Comparison of ENCODE assay signal across 11 cellular contexts in genomic region chr15:78050441-78050809, GRCh38. TPM values are rescaled to one million over a fixed set of nuclear protein-coding genes. Genes with fewer than 3 reads are reported as not detected.
A peak's percentile ranks its signal among the peaks of the same experiment; 100 is the strongest.
DNase-seq lines count a peak whose midpoint lies in the region; ATAC-seq and TF ChIP-seq lines count a peak whose summit lies in the region.
"Had no signal": no experiment of that assay in that cellular context is flagged by ENCODE, and none has a peak within 500 bp of the region (broad histone marks: within the 10 kb centered on the region; RNA-seq: fewer than 3 reads in every experiment).

No MANE protein-coding gene starts in this region.

- peak overlapping the region; percentile 94 for H3K27ac Mint-ChIP-seq in activated T-cell treated with anti-CD3 and anti-CD28 coated beads, Interleukin-2, amount 50 U/mL, for 24 hours
- peak overlapping the region in 1 of 2 donors; percentile 78 for H3K27ac Mint-ChIP-seq in stimulated activated naive CD8-positive, alpha-beta T cell treated with anti-CD3 and anti-CD28 coated beads, Interleukin-15, amount 100 ng/mL, for 72 hours
- H3K27ac Mint-ChIP-seq: type B pancreatic cell had no signal

- H3K9me3 Mint-ChIP-seq in activated T-cell treated with anti-CD3 and anti-CD28 coated beads, Interleukin-2, amount 50 U/mL, for 24 hours, result no peaks in the 10 kb centered on the region
- no peaks in the 10 kb centered on the region for H3K9me3 Mint-ChIP-seq in stimulated activated naive CD8-positive, alpha-beta T cell treated with anti-CD3 and anti-CD28 coated beads, Interleukin-15, amount 100 ng/mL, for 72 hours
- H3K9me3 Mint-ChIP-seq: H9, type B pancreatic cell had no signal

- peak overlapping the region in 2 of 4 donors; percentile 21 to 54 for H3K27ac ChIP-seq in gastroesophageal sphincter
- H3K27ac ChIP-seq: right lobe of liver had no signal

- H3K4me1 ChIP-seq in gastroesophageal sphincter, result peaks cover 0 to 87% (median 51%) of the 10 kb centered on the region in 3 donors

- WGBS in gastroesophageal sphincter (ENCODE audit: low coverage in 1 of 2), 2 donors, result 43 to 54% methylated on average over 1 of the region's 1 CpG

- H3K36me3 ChIP-seq in gastroesophageal sphincter, result peaks cover 0 to 21% of the 10 kb centered on the region in 2 donors
- H3K36me3 ChIP-seq: right lobe of liver had no signal

- peaks cover 99% of the 10 kb centered on the region for H3K4me1 Mint-ChIP-seq in activated T-cell treated with anti-CD3 and anti-CD28 coated beads, Interleukin-2, amount 50 U/mL, for 24 hours (ENCODE audit: low read depth)
- H3K4me1 Mint-ChIP-seq in stimulated activated naive CD8-positive, alpha-beta T cell treated with anti-CD3 and anti-CD28 coated beads, Interleukin-15, amount 100 ng/mL, for 72 hours, result peaks cover 93% of the 10 kb centered on the region

- DNase-seq in activated T-cell treated with anti-CD3 and anti-CD28 coated beads, Interleukin-2, amount 50 U/mL, for 24 hours, result no peak
- no peak for DNase-seq in activated T-cell treated with anti-CD3 and anti-CD28 coated beads, Interleukin-2, amount 50 U/mL, for 1 hour
- DNase-seq in amniotic epithelial cell (ENCODE audit: low read depth) (peak; percentile 54), DMS79 treated with DMSO at 0.1 percent for 48 hours (lab: John Stamatoyannopoulos, UW) (no peak), COLO829 (ENCODE audit: low spot score) (no peak)
- no peak for DNase-seq in stimulated activated naive CD8-positive, alpha-beta T cell treated with anti-CD3 and anti-CD28 coated beads, Interleukin-15, amount 100 ng/mL, for 72 hours
- DNase-seq: H9, right lobe of liver had no signal

- ATAC-seq in HG03139 (IDR thresholded peaks at IDR 0.05; ENCODE audit: unreplicated experiment), result peak; percentile 24
- peak; percentile 11 for ATAC-seq in stimulated activated naive CD8-positive, alpha-beta T cell treated with anti-CD3 and anti-CD28 coated beads, Interleukin-15, amount 100 ng/mL, for 72 hours
- ATAC-seq in gastroesophageal sphincter, result no peak

- TF ChIP-seq CTCF in gastroesophageal sphincter (IDR thresholded peaks at IDR 0.05), result no peak

- H3K27me3 ChIP-seq in gastroesophageal sphincter, result no peaks in the 10 kb centered on the region
- H3K27me3 ChIP-seq: right lobe of liver had no signal

- peak overlapping the region; percentile 60 for H3K4me3 Mint-ChIP-seq in activated T-cell treated with anti-CD3 and anti-CD28 coated beads, Interleukin-2, amount 50 U/mL, for 24 hours
- H3K4me3 Mint-ChIP-seq in stimulated activated naive CD8-positive, alpha-beta T cell treated with anti-CD3 and anti-CD28 coated beads, Interleukin-15, amount 100 ng/mL, for 72 hours, result peak overlapping the region; percentile 71 to 88
- H3K4me3 Mint-ChIP-seq: H9, type B pancreatic cell had no signal

- H3K4me3 ChIP-seq in gastroesophageal sphincter, result no peak overlapping the region
- H3K4me3 ChIP-seq: right lobe of liver had no signal

- H3K27me3 Mint-ChIP-seq in activated T-cell treated with anti-CD3 and anti-CD28 coated beads, Interleukin-2, amount 50 U/mL, for 24 hours, result no peaks in the 10 kb centered on the region
- no peaks in the 10 kb centered on the region for H3K27me3 Mint-ChIP-seq in stimulated activated naive CD8-positive, alpha-beta T cell treated with anti-CD3 and anti-CD28 coated beads, Interleukin-15, amount 100 ng/mL, for 72 hours
- H3K27me3 Mint-ChIP-seq: type B pancreatic cell had no signal

- H3K9me3 ChIP-seq in gastroesophageal sphincter, result no peaks in the 10 kb centered on the region
- H3K9me3 ChIP-seq: right lobe of liver had no signal

- no peak for TF ChIP-seq POLR2A in gastroesophageal sphincter (IDR thresholded peaks at IDR 0.05)

- H3K36me3 Mint-ChIP-seq in activated T-cell treated with anti-CD3 and anti-CD28 coated beads, Interleukin-2, amount 50 U/mL, for 24 hours (ENCODE audit: low read depth), result peaks cover 59% of the 10 kb centered on the region

- no peak for TF ChIP-seq EP300 in gastroesophageal sphincter (IDR thresholded peaks at IDR 0.05)

RNA-seq across cellular contexts. Expression of gene TBC1D2B, which starts 27.1 kb away (rescaled TPM):
- 10 to 100 TPM; 36.9 to 51.7 (median 46.5) TPM for total RNA-seq in gastroesophageal sphincter

RNA-seq across cellular contexts. Expression of gene SH2D7, which starts 41.9 kb away (rescaled TPM):
- total RNA-seq in gastroesophageal sphincter, result not detected
- total RNA-seq: H9, right lobe of liver had no signal
